8 cellular contexts compared by ENCODE assay signal in the genomic region with DNA sequence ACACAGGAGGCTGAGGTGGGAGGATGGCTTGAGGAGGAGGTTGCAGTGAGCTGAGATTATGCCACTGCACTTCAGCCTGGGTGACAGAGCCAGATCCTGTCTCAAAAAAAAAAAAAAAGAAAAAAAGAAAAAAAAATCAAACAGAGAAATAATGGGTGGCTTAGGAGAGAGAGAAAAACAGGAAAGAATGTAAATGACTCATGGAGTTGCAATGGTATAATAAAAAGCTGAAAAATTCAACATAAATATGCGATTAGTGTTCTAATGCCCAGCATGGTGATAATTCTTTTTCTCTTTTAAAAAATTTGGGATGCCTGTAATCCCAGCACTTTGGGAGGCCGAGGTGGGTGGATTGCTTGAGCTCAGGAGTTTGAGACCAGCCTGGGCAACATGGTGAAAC.
DNase-seq lines count a peak whose midpoint lies in the region; FAIRE-seq and TF ChIP-seq lines count a peak whose summit lies in the region.
"Not testable (repeated sequence)": the region's sequence is repeated elsewhere in the genome, so short reads cannot be mapped to it uniquely, and the experiment has no call there.

No MANE protein-coding gene starts in this region.

- H3K27ac ChIP-seq in BLaER1 treated with 17β-estradiol and CSF1 and Interleukin-3, amounts not matched to agents 10 nM and 100 nM: not testable (repeated sequence)
- H3K27ac ChIP-seq in brain microvascular endothelial cell (peak overlapping the region; percentile 80), smooth muscle cell (ENCODE audit: low read depth) (peak overlapping the region; percentile 30)

- H3K27me3 ChIP-seq in BLaER1 treated with 17β-estradiol and CSF1 and Interleukin-3, amounts not matched to agents 10 nM and 100 nM: peaks cover 0 to 14% (median 6%) of the 10 kb centered on the region in 11 experiments; a peak in 9 of 22 replicates
- H3K27me3 ChIP-seq in brain microvascular endothelial cell (replicated peaks); smooth muscle cell (ENCODE audit: low read depth): not testable (repeated sequence)

- H3K9ac ChIP-seq in BLaER1 treated with 17β-estradiol and CSF1 and Interleukin-3, amounts not matched to agents 10 nM and 100 nM; smooth muscle cell (ENCODE audit: low read depth): not testable (repeated sequence)

- not testable (repeated sequence) for H3K9me3 ChIP-seq in BLaER1 treated with 17β-estradiol and CSF1 and Interleukin-3, amounts not matched to agents 10 nM and 100 nM (replicated peaks in 1 of 11); smooth muscle cell (replicated peaks; ENCODE audit: low read depth)

- H3K36me3 ChIP-seq in BLaER1 treated with 17β-estradiol and CSF1 and Interleukin-3, amounts not matched to agents 10 nM and 100 nM: peaks cover 0 to 11% (median 0%) of the 10 kb centered on the region in 11 experiments; a peak in 3 of 22 replicates
- not testable (repeated sequence) for H3K36me3 ChIP-seq in brain microvascular endothelial cell (replicated peaks); smooth muscle cell (ENCODE audit: low read depth)

- not testable (repeated sequence) for H3K27me3 Mint-ChIP-seq in activated CD4-positive, alpha-beta T cell treated with anti-CD3 and anti-CD28 coated beads, Interleukin-2, amount 10 ng/mL, durations not matched to agents 24 days and 14 days

- H3F3A ChIP-seq in smooth muscle cell (ENCODE audit: low read depth): not testable (repeated sequence)

- H3K9me3 Mint-ChIP-seq in activated CD4-positive, alpha-beta T cell treated with anti-CD3 and anti-CD28 coated beads, Interleukin-2, amount 10 ng/mL, durations not matched to agents 24 days and 14 days: not testable (repeated sequence)

- not testable (repeated sequence) for H3K4me3 ChIP-seq in BLaER1 treated with 17β-estradiol and CSF1 and Interleukin-3, amounts not matched to agents 10 nM and 100 nM; brain microvascular endothelial cell (ENCODE audit: low read depth, low read length); fibroblast of mammary gland (ENCODE audit: control insufficient read depth, low read depth, low read length); smooth muscle cell

- intact Hi-C loops in activated CD4-positive, alpha-beta T cell treated with anti-CD3 and anti-CD28 coated beads, Interleukin-2, amount 10 ng/mL, durations not matched to agents 24 days and 14 days (cut with micrococcal nuclease): not testable (repeated sequence)

- in situ Hi-C loops in brain microvascular endothelial cell (cut with HindIII; ENCODE audit: low pct_ligation_motif_present, low sequenced_read_pairs): not testable (repeated sequence)

- peak overlapping the region; percentile 23 to 97 (median 86); a peak in 19 of 22 replicates for H3K4me2 ChIP-seq in BLaER1 treated with 17β-estradiol and CSF1 and Interleukin-3, amounts not matched to agents 10 nM and 100 nM
- peak overlapping the region; percentile 0 for H3K4me2 ChIP-seq in smooth muscle cell

- TF ChIP-seq POLR2A in H54 (IDR thresholded peaks at IDR 0.05; ENCODE audit: low read depth, low read length): not testable (repeated sequence)

- not testable (repeated sequence) for TF ChIP-seq CTCF in brain microvascular endothelial cell (IDR thresholded peaks at IDR 0.05; ENCODE audit: low read depth, low read length, missing control alignments); fibroblast of mammary gland (conservative IDR thresholded peaks at IDR 0.05; ENCODE audit: control insufficient read depth, insufficient read depth, low read depth, low read length); smooth muscle cell (IDR thresholded peaks at IDR 0.05; ENCODE audit: borderline replicate concordance, insufficient read depth, poor library complexity, severe bottlenecking)

- H2AFZ ChIP-seq in smooth muscle cell (ENCODE audit: low read depth): not testable (repeated sequence)

- H3K4me1 ChIP-seq in BLaER1 treated with 17β-estradiol and CSF1 and Interleukin-3, amounts not matched to agents 10 nM and 100 nM: peaks cover 30 to 73% (median 52%) of the 10 kb centered on the region in 10 experiments
- not testable (repeated sequence) for H3K4me1 ChIP-seq in smooth muscle cell (ENCODE audit: low read depth)

- DNase-seq in H54 (ENCODE audit: insufficient read length, low spot score): peak; percentile 45
- peak; percentile 26 for DNase-seq in NCI-H226
- not testable (repeated sequence) for DNase-seq in activated CD4-positive, alpha-beta T cell treated with anti-CD3 and anti-CD28 coated beads, Interleukin-2, amount 10 ng/mL, durations not matched to agents 24 days and 14 days; brain microvascular endothelial cell; smooth muscle cell (lab: John Stamatoyannopoulos, UW; ENCODE audit: unreplicated experiment)
- DNase-seq in fibroblast of mammary gland (ENCODE audit: low read depth): peak; percentile 63
- DNase-seq in lung microvascular endothelial cell (ENCODE audit: low read depth in 2 of 2): peak; percentile 59 to 63

- peak overlapping the region; percentile 23 for H3K27ac Mint-ChIP-seq in activated CD4-positive, alpha-beta T cell treated with anti-CD3 and anti-CD28 coated beads, Interleukin-2, amount 10 ng/mL, durations not matched to agents 24 days and 14 days

- not testable (repeated sequence) for H3K36me3 Mint-ChIP-seq in activated CD4-positive, alpha-beta T cell treated with anti-CD3 and anti-CD28 coated beads, Interleukin-2, amount 10 ng/mL, durations not matched to agents 24 days and 14 days (ENCODE audit: low read depth)

- H3K79me2 ChIP-seq in smooth muscle cell (ENCODE audit: low read depth): not testable (repeated sequence)

- WGBS in smooth muscle cell (ENCODE audit: low lambda C conversion rate): 62% methylated on average over 2 of the region's 2 CpGs

- H4K20me1 ChIP-seq in BLaER1 treated with 17β-estradiol and CSF1 and Interleukin-3, amounts not matched to agents 10 nM and 100 nM; smooth muscle cell (ENCODE audit: low read depth): not testable (repeated sequence)

- not testable (repeated sequence) for H3K4me3 Mint-ChIP-seq in activated CD4-positive, alpha-beta T cell treated with anti-CD3 and anti-CD28 coated beads, Interleukin-2, amount 10 ng/mL, durations not matched to agents 24 days and 14 days

- FAIRE-seq in H54 (lab: Jason Lieb, UNC): not testable (repeated sequence)

- peaks cover 66% of the 10 kb centered on the region for H3K4me1 Mint-ChIP-seq in activated CD4-positive, alpha-beta T cell treated with anti-CD3 and anti-CD28 coated beads, Interleukin-2, amount 10 ng/mL, durations not matched to agents 24 days and 14 days
